ENCODE assay signal across 1 cellular context in the genomic region with DNA sequence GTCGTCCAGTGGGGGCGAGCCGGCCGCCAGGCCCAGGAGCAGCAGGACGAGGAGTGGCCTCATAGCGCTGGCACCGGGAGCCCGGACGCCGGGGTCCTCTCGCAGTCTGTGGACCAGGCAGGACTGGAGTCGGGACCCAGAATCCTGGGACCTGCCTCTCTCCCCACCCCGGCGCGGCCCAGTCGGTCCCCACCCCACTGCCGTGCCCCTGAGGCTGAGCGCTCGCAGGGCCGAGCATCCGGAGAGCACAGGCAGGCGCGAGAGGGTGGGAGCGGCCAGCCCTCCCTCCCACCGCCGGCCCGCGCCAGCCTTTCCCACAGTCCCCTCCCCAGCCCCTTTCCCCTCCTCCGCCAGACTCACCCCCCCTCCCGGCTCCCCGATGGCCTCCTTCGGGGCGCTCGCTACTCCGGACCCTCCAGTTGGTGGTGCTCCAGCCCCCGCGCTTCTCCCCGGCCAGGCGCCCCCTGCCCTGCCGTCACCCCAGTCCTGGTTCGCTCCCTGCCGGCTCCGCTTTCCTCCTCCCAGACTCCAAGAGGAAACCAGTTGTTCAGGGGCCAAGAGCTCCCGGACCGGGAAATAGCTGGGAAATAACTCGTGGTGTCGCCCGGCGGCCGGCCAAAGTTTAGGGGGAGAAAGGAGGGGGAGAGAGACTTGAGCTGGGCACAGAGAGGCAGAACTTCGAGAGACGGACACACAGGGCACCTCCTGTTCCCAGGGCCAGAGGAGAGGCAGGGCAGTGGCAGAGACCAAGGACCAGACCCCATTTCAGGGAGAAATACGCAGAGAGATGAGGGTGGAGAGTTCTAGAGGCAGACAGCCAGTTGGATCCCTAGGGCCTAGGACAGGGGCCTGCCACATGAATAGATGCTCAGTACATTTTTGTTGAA.
TF ChIP-seq lines count a peak whose summit lies in the region.

A gene with protein sequence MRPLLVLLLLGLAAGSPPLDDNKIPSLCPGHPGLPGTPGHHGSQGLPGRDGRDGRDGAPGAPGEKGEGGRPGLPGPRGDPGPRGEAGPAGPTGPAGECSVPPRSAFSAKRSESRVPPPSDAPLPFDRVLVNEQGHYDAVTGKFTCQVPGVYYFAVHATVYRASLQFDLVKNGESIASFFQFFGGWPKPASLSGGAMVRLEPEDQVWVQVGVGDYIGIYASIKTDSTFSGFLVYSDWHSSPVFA (minus strand): TSS at position 549 of the 887 bp plus-strand sequence. CDS start 486 bp downstream, at position 63.

TF ChIP-seq in HepG2, 621 proteins besides CTCF, POLR2A, EP300 and RAD21 (continued from another document and continues in another):
- TF ChIP-seq, protein P1, sequence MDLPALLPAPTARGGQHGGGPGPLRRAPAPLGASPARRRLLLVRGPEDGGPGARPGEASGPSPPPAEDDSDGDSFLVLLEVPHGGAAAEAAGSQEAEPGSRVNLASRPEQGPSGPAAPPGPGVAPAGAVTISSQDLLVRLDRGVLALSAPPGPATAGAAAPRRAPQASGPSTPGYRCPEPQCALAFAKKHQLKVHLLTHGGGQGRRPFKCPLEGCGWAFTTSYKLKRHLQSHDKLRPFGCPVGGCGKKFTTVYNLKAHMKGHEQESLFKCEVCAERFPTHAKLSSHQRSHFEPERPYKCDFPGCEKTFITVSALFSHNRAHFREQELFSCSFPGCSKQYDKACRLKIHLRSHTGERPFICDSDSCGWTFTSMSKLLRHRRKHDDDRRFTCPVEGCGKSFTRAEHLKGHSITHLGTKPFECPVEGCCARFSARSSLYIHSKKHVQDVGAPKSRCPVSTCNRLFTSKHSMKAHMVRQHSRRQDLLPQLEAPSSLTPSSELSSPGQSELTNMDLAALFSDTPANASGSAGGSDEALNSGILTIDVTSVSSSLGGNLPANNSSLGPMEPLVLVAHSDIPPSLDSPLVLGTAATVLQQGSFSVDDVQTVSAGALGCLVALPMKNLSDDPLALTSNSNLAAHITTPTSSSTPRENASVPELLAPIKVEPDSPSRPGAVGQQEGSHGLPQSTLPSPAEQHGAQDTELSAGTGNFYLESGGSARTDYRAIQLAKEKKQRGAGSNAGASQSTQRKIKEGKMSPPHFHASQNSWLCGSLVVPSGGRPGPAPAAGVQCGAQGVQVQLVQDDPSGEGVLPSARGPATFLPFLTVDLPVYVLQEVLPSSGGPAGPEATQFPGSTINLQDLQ (CRISPR knock-in tag; IDR thresholded peaks at IDR 0.05), result no peak
- TF ChIP-seq NFE2L2 (IDR thresholded peaks at IDR 0.05; ENCODE audit: low read length) (no peak), ZNF329 (CRISPR knock-in tag; IDR thresholded peaks at IDR 0.05; ENCODE audit: low read depth) (no peak), NFKBIZ (CRISPR knock-in tag; IDR thresholded peaks at IDR 0.05) (no peak), ZNF605 (CRISPR knock-in tag; IDR thresholded peaks at IDR 0.05) (peak; percentile 28; the same call in 1 of the 2 replicates), MBD4 (IDR thresholded peaks at IDR 0.05; ENCODE audit: borderline replicate concordance, low read length) (no peak), ATF7 (IDR thresholded peaks at IDR 0.05) (no peak), ATF7 (CRISPR knock-in tag; IDR thresholded peaks at IDR 0.05) (0 out of 2 replicates have a peak, but pooled peaks have one; percentile 5), ZNF124 (CRISPR knock-in tag; IDR thresholded peaks at IDR 0.05) (no peak), GABPB1 (CRISPR knock-in tag; IDR thresholded peaks at IDR 0.05) (peak; percentile 31; the same call in 1 of the 2 replicates), DNMT1 (CRISPR knock-in tag; IDR thresholded peaks at IDR 0.05) (no peak), RARG (CRISPR knock-in tag; IDR thresholded peaks at IDR 0.05; ENCODE audit: low read depth) (no peak), RBFOX2 (IDR thresholded peaks at IDR 0.05; ENCODE audit: low read depth, low read length) (peak; percentile 10; the same call in 1 of the 2 replicates), ZFY (CRISPR knock-in tag; IDR thresholded peaks at IDR 0.05) (0 out of 2 replicates have a peak, but pooled peaks have one; percentile 44), ZNF121 (CRISPR knock-in tag; IDR thresholded peaks at IDR 0.05) (no peak), CBX5 (CRISPR knock-in tag; IDR thresholded peaks at IDR 0.05; ENCODE audit: borderline replicate concordance) (no peak), ZNF687 (CRISPR knock-in tag; IDR thresholded peaks at IDR 0.05) (peak; percentile 39; the same call in 1 of the 2 replicates), SAP130 (CRISPR knock-in tag; IDR thresholded peaks at IDR 0.05; ENCODE audit: low read depth) (0 out of 2 replicates have a peak, but pooled peaks have one; percentile 10), ZNF296 (CRISPR knock-in tag; conservative IDR thresholded peaks at IDR 0.05) (no peak), U2AF1 (optimal IDR thresholded peaks at IDR 0.05; ENCODE audit: low read depth, low read length) (no peak), TGIF2 (CRISPR knock-in tag; IDR thresholded peaks at IDR 0.05) (no peak), ZNF749 (CRISPR knock-in tag; IDR thresholded peaks at IDR 0.05; ENCODE audit: borderline replicate concordance) (0 out of 2 replicates have a peak, but pooled peaks have one; percentile 40), ZBTB25 (CRISPR knock-in tag; IDR thresholded peaks at IDR 0.05) (0 out of 2 replicates have a peak, but pooled peaks have one; percentile 6), GLMP (CRISPR knock-in tag; IDR thresholded peaks at IDR 0.05; ENCODE audit: borderline replicate concordance) (no peak), ZFX (CRISPR knock-in tag; IDR thresholded peaks at IDR 0.05; ENCODE audit: low read depth) (0 out of 2 replicates have a peak, but pooled peaks have one; percentile 7), FOXC1 (CRISPR knock-in tag; IDR thresholded peaks at IDR 0.05; ENCODE audit: borderline replicate concordance) (0 out of 2 replicates have a peak, but pooled peaks have one; percentile 41), ZNF451 (CRISPR knock-in tag; IDR thresholded peaks at IDR 0.05) (no peak), ZNF709 (CRISPR knock-in tag; IDR thresholded peaks at IDR 0.05) (no peak), ZNF768 (CRISPR knock-in tag; IDR thresholded peaks at IDR 0.05) (peak; percentile 96), ZMYM3 (CRISPR knock-in tag; IDR thresholded peaks at IDR 0.05) (peak; percentile 31; the same call in 1 of the 2 replicates), FOSL2 (CRISPR knock-in tag; IDR thresholded peaks at IDR 0.05) (0 out of 2 replicates have a peak, but pooled peaks have one; percentile 5)
- TF ChIP-seq, protein P2, sequence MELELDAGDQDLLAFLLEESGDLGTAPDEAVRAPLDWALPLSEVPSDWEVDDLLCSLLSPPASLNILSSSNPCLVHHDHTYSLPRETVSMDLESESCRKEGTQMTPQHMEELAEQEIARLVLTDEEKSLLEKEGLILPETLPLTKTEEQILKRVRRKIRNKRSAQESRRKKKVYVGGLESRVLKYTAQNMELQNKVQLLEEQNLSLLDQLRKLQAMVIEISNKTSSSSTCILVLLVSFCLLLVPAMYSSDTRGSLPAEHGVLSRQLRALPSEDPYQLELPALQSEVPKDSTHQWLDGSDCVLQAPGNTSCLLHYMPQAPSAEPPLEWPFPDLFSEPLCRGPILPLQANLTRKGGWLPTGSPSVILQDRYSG (CRISPR knock-in tag; IDR thresholded peaks at IDR 0.05), result 0 out of 2 replicates have a peak, but pooled peaks have one; percentile 7
- TF ChIP-seq, protein P3, sequence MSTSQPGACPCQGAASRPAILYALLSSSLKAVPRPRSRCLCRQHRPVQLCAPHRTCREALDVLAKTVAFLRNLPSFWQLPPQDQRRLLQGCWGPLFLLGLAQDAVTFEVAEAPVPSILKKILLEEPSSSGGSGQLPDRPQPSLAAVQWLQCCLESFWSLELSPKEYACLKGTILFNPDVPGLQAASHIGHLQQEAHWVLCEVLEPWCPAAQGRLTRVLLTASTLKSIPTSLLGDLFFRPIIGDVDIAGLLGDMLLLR (CRISPR knock-in tag; IDR thresholded peaks at IDR 0.05), result no peak
- TF ChIP-seq, protein P4, sequence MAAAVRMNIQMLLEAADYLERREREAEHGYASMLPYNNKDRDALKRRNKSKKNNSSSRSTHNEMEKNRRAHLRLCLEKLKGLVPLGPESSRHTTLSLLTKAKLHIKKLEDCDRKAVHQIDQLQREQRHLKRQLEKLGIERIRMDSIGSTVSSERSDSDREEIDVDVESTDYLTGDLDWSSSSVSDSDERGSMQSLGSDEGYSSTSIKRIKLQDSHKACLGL (CRISPR knock-in tag; IDR thresholded peaks at IDR 0.05), result no peak
- TF ChIP-seq, protein P5, sequence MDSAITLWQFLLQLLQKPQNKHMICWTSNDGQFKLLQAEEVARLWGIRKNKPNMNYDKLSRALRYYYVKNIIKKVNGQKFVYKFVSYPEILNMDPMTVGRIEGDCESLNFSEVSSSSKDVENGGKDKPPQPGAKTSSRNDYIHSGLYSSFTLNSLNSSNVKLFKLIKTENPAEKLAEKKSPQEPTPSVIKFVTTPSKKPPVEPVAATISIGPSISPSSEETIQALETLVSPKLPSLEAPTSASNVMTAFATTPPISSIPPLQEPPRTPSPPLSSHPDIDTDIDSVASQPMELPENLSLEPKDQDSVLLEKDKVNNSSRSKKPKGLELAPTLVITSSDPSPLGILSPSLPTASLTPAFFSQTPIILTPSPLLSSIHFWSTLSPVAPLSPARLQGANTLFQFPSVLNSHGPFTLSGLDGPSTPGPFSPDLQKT (CRISPR knock-in tag; IDR thresholded peaks at IDR 0.05; ENCODE audit: borderline replicate concordance), result no peak
- TF ChIP-seq, protein P6, sequence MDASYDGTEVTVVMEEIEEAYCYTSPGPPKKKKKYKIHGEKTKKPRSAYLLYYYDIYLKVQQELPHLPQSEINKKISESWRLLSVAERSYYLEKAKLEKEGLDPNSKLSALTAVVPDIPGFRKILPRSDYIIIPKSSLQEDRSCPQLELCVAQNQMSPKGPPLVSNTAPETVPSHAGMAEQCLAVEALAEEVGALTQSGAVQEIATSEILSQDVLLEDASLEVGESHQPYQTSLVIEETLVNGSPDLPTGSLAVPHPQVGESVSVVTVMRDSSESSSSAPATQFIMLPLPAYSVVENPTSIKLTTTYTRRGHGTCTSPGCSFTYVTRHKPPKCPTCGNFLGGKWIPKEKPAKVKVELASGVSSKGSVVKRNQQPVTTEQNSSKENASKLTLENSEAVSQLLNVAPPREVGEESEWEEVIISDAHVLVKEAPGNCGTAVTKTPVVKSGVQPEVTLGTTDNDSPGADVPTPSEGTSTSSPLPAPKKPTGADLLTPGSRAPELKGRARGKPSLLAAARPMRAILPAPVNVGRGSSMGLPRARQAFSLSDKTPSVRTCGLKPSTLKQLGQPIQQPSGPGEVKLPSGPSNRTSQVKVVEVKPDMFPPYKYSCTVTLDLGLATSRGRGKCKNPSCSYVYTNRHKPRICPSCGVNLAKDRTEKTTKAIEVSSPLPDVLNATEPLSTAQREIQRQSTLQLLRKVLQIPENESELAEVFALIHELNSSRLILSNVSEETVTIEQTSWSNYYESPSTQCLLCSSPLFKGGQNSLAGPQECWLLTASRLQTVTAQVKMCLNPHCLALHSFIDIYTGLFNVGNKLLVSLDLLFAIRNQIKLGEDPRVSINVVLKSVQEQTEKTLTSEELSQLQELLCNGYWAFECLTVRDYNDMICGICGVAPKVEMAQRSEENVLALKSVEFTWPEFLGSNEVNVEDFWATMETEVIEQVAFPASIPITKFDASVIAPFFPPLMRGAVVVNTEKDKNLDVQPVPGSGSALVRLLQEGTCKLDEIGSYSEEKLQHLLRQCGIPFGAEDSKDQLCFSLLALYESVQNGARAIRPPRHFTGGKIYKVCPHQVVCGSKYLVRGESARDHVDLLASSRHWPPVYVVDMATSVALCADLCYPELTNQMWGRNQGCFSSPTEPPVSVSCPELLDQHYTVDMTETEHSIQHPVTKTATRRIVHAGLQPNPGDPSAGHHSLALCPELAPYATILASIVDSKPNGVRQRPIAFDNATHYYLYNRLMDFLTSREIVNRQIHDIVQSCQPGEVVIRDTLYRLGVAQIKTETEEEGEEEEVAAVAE (CRISPR knock-in tag; IDR thresholded peaks at IDR 0.05; ENCODE audit: borderline replicate concordance), result no peak
